ENCODE assay signal across 8 cellular contexts in the genomic region with DNA sequence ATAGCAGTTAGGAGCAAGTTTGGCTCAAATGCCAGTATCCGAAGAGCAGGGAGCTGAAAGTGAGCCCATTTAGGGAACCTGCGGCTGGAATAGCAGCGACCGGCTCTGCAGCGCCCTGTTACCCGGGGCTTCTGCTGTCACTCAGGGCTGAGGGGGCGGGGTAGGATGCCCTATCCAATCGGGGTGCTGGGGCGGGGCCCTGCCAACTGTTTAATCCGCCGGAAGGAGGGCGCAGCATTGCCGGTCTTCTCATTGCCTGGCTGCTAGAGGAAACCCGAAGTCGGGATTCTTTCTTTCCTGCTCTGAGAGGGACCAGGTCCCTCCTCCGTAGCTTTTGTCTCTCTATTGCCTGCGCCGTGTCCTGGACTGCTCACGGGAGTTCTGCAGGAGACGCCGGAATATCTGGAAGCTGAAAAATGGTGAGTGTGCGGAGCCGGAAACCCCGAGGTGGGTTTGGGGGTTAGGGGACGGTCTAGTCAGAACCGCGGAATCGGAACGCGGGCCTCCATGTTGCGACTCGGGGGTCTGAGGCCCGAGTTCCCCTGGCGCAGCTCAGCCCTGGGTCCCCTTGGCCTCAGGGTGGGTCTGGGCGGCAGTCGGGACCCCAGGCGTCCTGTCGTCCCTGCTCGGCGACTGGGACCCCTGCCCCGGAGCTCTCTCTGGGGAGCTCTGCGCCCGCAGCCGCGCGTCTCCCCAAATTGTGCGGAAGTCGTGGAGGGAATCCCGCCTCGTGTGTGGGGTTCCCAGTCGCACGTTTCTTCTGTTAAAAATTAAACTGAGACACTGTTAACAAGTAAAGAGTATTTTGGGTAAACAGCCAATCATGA. TPM values are rescaled to one million over a fixed set of nuclear protein-coding genes. Genes with fewer than 3 reads are reported as not detected.
DNase-seq lines count a peak whose midpoint lies in the region; ATAC-seq and TF ChIP-seq lines count a peak whose summit lies in the region.

No MANE protein-coding gene starts in this region.

- no peaks in the 10 kb centered on the region for H3K27me3 ChIP-seq in ascending aorta
- no peaks in the 10 kb centered on the region for H3K27me3 ChIP-seq in hepatocyte
- no peaks in the 10 kb centered on the region for H3K27me3 ChIP-seq in aorta (ENCODE audit: control insufficient read depth in 1 of 2, insufficient read depth in 2 of 2, low read length in 1 of 2)

- intact Hi-C loops in ascending aorta (cut with DNase I) = loop anchor here (1.0 to 2.0 kb wide), 7 partner anchors 23 to 190 kb away; partner anchors contain the start of genes ZNF20, ZNF433, ZNF440 and ZNF700
- intact Hi-C loops in aorta (cut with DNase I) = loop anchor here (1.0 to 5.0 kb wide), 5 partner anchors 23 to 190 kb away; partner anchors contain the start of genes ZNF491 (in 2 of the 2) and ZNF700 (in 2 of the 2)

- H3K9me2 ChIP-seq in hepatocyte (replicated peaks; ENCODE audit: insufficient read depth) = no peaks in the 10 kb centered on the region

- H3K4me1 ChIP-seq in ascending aorta (no peaks in the 10 kb centered on the region), hepatocyte (ENCODE audit: insufficient read depth) (no peaks in the 10 kb centered on the region), aorta (ENCODE audit: control insufficient read depth in 1 of 2, insufficient read depth in 2 of 2, low read length in 2 of 2) (no peaks in the 10 kb centered on the region)

- peaks cover 0 to 5% of the 10 kb centered on the region in 2 donors for H3K9me3 ChIP-seq in ascending aorta
- H3K9me3 ChIP-seq in hepatocyte (ENCODE audit: low read depth) = no peaks in the 10 kb centered on the region
- peaks cover 1% of the 10 kb centered on the region for H3K9me3 ChIP-seq in aorta (ENCODE audit: control insufficient read depth, low read length)

- H3K4me3 ChIP-seq in ascending aorta (peak overlapping the region; percentile 80 to 92), hepatocyte (peak overlapping the region; percentile 34), aorta (ENCODE audit: low read length in 2 of 2) (peak overlapping the region; percentile 55 to 83)

- peak overlapping the region; percentile 83 to 88 for H3K27ac ChIP-seq in ascending aorta
- peak overlapping the region; percentile 89 for H3K27ac ChIP-seq in hepatocyte
- H3K27ac ChIP-seq in aorta (ENCODE audit: low read depth in 1 of 2, low read length in 2 of 2) = peak overlapping the region in 1 of 2 donors; percentile 46

- TF ChIP-seq CTCF in ascending aorta (IDR thresholded peaks at IDR 0.05) (no peak), hepatocyte (IDR thresholded peaks at IDR 0.05; ENCODE audit: poor library complexity) (no peak)

- peaks cover 23% of the 10 kb centered on the region for H3K79me2 ChIP-seq in hepatocyte

- WGBS in hepatocyte (ENCODE audit: low lambda C conversion rate, missing lambda C conversion rate) = 3% methylated on average over 48 of the region's 52 CpGs
- WGBS in aorta, 2 donors = 0 to 1% methylated on average over 49 to 52 of the region's 52 CpGs

- H3K36me3 ChIP-seq in ascending aorta = no peaks in the 10 kb centered on the region
- no peaks in the 10 kb centered on the region for H3K36me3 ChIP-seq in hepatocyte (replicated peaks; ENCODE audit: insufficient read depth, low read depth)
- no peaks in the 10 kb centered on the region for H3K36me3 ChIP-seq in aorta (ENCODE audit: control insufficient read depth in 1 of 2, insufficient read depth in 2 of 2, low read length in 1 of 2)

- H4K20me1 ChIP-seq in hepatocyte (ENCODE audit: insufficient read depth, poor library complexity, severe bottlenecking) = no peaks in the 10 kb centered on the region

- peak overlapping the region; percentile 76 for H3K4me2 ChIP-seq in hepatocyte

- ATAC-seq in HG02588 (IDR thresholded peaks at IDR 0.05; ENCODE audit: unreplicated experiment) (peak; percentile 79), aorta (ENCODE audit: low FRiP score) (peak; percentile 99)

- H2AFZ ChIP-seq in hepatocyte = peak overlapping the region; percentile 93

- DNase-seq in GM03348 (ENCODE audit: low spot score) (peak; percentile 98), NCI-H146 (lab: John Stamatoyannopoulos, UW) (peak; percentile 98), T-helper 2 cell (peak; percentile 74 to 95 (median 87)), ascending aorta (ENCODE audit: low spot score in 2 of 2) (peak; percentile 90 to 98), hepatocyte (ENCODE audit: low spot score) (peak; percentile 98), renal cortical epithelial cell (ENCODE audit: low read depth) (peak; percentile 85), aorta (peak; percentile 99)

RNA-seq across cellular contexts. Expression of gene ZNF763, which starts 22.8 kb away (rescaled TPM):
- total RNA-seq in ascending aorta = 2.8 TPM
- 1.7 and 3.0 TPM in 2 replicates for total RNA-seq in hepatocyte
- 1.2 and 2.8 TPM in 2 replicates for polyA plus RNA-seq in hepatocyte
- total RNA-seq in renal cortical epithelial cell = 1.7 and 5.0 TPM in 2 replicates
- total RNA-seq in aorta = 1 to 10 TPM; 1.9 to 5.1 TPM
- polyA plus RNA-seq in aorta = 1 to 10 TPM; 3.1 to 3.3 TPM

RNA-seq across cellular contexts. Expression of gene ZNF433, which starts 47.9 kb away (rescaled TPM):
- total RNA-seq in ascending aorta (not detected), hepatocyte (6.1 and 8.1 TPM in 2 replicates), renal cortical epithelial cell (4.3 and 7.9 TPM in 2 replicates), aorta (1 to 10 TPM; 5.1 to 5.5 TPM)
- polyA plus RNA-seq in hepatocyte (5.6 and 9.0 TPM in 2 replicates), aorta (1 to 10 TPM; 4.4 to 5.8 TPM)

Comparison
In these comparisons a context has a peak if more than half of its experiments do, and no peak if none do; other contexts are left out.
1. H3K4me3 ChIP-seq: peak in every context shown above with its lines; median percentile 86 in ascending aorta; 69 in aorta; 34 in hepatocyte.